In the genomic region with DNA sequence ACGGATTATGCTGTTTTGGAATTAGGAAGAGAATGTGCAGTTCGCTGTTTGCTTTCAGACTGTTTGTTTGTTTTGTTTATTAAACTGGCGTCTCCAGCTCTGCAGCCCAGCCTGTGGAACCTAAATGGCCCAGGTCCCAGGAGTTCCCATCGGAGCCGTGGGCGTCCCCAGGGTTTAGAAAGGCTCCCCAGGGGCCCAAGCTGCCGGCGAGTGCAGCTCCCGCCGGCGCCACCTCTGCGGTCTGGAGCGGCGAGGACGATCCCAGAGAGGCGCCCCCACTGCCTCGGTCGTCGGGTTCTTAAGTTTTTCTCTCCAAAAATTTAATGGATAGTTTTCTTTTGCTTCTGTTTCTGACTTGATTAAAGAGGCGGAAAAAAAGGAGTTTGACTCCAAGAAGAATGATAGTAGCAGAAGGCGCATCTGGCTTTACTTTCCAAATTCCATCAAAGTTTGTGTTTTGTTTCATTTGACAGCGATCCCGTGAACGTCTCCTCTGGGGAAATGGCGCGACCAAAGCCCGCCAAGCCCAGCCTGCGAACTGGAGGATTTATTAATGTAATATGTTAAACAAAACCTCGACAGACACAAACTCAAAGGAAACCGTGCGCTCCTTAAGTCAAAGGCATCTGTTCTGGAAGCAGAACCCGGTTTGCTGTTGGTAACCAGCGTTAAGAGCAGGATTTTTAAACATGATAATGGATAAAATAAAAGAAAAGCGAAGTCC, we compare ENCODE assay signal across 8 cellular contexts. TPM values are rescaled to one million over a fixed set of nuclear protein-coding genes. Genes with fewer than 3 reads are reported as not detected.
DNase-seq lines count a peak whose midpoint lies in the region; ATAC-seq and TF ChIP-seq lines count a peak whose summit lies in the region.

No MANE protein-coding gene starts in this region.

- ATAC-seq in T-cell (replicated peaks in 1 of 4) (no peak), HG02642 (IDR thresholded peaks at IDR 0.05; ENCODE audit: poor library complexity, unreplicated experiment) (no peak), GM19328 (IDR thresholded peaks at IDR 0.05; ENCODE audit: unreplicated experiment) (no peak)

- H3K9me3 Mint-ChIP-seq in T-cell (no peaks in the 10 kb centered on the region), nephron progenitor cell (peaks cover under 1% of the 10 kb centered on the region)

- peaks cover 51% of the 10 kb centered on the region for H3K4me1 ChIP-seq in Karpas-422 (ENCODE audit: low read length)

- no peaks in the 10 kb centered on the region for H3K27me3 ChIP-seq in Karpas-422 (ENCODE audit: low read length)

- H3K4me3 Mint-ChIP-seq in T-cell (peak overlapping the region; percentile 65 to 89 (median 70)), nephron progenitor cell (peak overlapping the region; percentile 88)

- H3K79me2 ChIP-seq in Karpas-422 (ENCODE audit: low read length), result peaks cover 9% of the 10 kb centered on the region

- H3K36me3 ChIP-seq in Karpas-422 (ENCODE audit: insufficient read depth, low read length), result no peaks in the 10 kb centered on the region; the same call in 1 of the 2 replicates

- H3K9ac ChIP-seq in Karpas-422 (ENCODE audit: low read length), result peak overlapping the region; percentile 83

- H3K4me1 Mint-ChIP-seq in T-cell, result peaks cover 0 to 19% (median 11%) of the 10 kb centered on the region in 3 donors
- peaks cover 41% of the 10 kb centered on the region for H3K4me1 Mint-ChIP-seq in nephron progenitor cell

- peak overlapping the region; percentile 99 for H3K4me2 ChIP-seq in Karpas-422 (ENCODE audit: low read depth, low read length, poor library complexity, severe bottlenecking)

- H3K9me3 ChIP-seq in Karpas-422 (ENCODE audit: low read length), result no peaks in the 10 kb centered on the region

- no peak overlapping the region for H3K27ac ChIP-seq in Karpas-422 (ENCODE audit: low read length)

- no peak for TF ChIP-seq CTCF in fibroblast of villous mesenchyme (IDR thresholded peaks at IDR 0.05; ENCODE audit: insufficient read depth, low read depth, low read length)
- no peak for TF ChIP-seq CTCF in nephron progenitor cell (IDR thresholded peaks at IDR 0.05)
- TF ChIP-seq CTCF in GM10266 (IDR thresholded peaks at IDR 0.05; ENCODE audit: control insufficient read depth, insufficient read depth, low read depth, missing control alignments), result no peak

- no peaks in the 10 kb centered on the region for H3K36me3 Mint-ChIP-seq in T-cell
- H3K36me3 Mint-ChIP-seq in nephron progenitor cell (ENCODE audit: low read depth), result no peaks in the 10 kb centered on the region

- peaks cover 4 to 51% of the 10 kb centered on the region in 2 donors for H3K27me3 Mint-ChIP-seq in T-cell
- peaks cover 58% of the 10 kb centered on the region for H3K27me3 Mint-ChIP-seq in nephron progenitor cell (ENCODE audit: low read depth, poor library complexity)

- peaks cover 28% of the 10 kb centered on the region for H4K20me1 ChIP-seq in Karpas-422 (ENCODE audit: insufficient read depth, low read depth, low read length)

- H3K4me3 ChIP-seq in Karpas-422 (ENCODE audit: low read length), result peak overlapping the region; percentile 79
- peak overlapping the region; percentile 76 for H3K4me3 ChIP-seq in fibroblast of villous mesenchyme (ENCODE audit: low read depth, low read length)

- POLR2A ChIA-PET in T-cell (lab: Charles Lee), result no interaction called here

- no peak overlapping the region for H3K27ac Mint-ChIP-seq in T-cell
- peak overlapping the region; percentile 73 for H3K27ac Mint-ChIP-seq in nephron progenitor cell

- peak overlapping the region; percentile 53 for H2AFZ ChIP-seq in Karpas-422 (ENCODE audit: low read length)

- CTCF ChIA-PET in T-cell (lab: Charles Lee), result no interaction called here

- DNase-seq in DMS53 treated with DMSO at 0.1 percent for 48 hours (lab: John Stamatoyannopoulos, UW; ENCODE audit: unreplicated experiment), result peak; percentile 45
- peak; percentile 69 for DNase-seq in Karpas-422
- no peak for DNase-seq in T-cell
- DNase-seq in fibroblast of villous mesenchyme (ENCODE audit: low read depth), result peak; percentile 32
- DNase-seq in nephron progenitor cell, result peak; percentile 59
- no peak for DNase-seq in GM10266 (ENCODE audit: extremely low spot score)

- no peaks in the 10 kb centered on the region for H3K9me2 ChIP-seq in Karpas-422 (replicated peaks; ENCODE audit: insufficient read depth, low read length)

RNA-seq across cellular contexts. Expression of gene FZD1, which starts 0.7 kb away (rescaled TPM):
- total RNA-seq in Karpas-422 (2014; rRNA removed; shearing (Covaris generic); ENCODE audit: low replicate concordance), result 7.9 and 10.0 TPM in 2 replicates
- total RNA-seq in T-cell, result under 1 TPM; 0.07 to 0.47 (median 0.13) TPM
- total RNA-seq in fibroblast of villous mesenchyme, result 5.2 and 9.0 TPM in 2 replicates

Comparison
In these comparisons a context has a peak if more than half of its experiments do, and no peak if none do; other contexts are left out.
1. DNase-seq: peak in DMS53 treated with DMSO at 0.1 percent for 48 hours (single experiment), Karpas-422 (single experiment), fibroblast of villous mesenchyme (single experiment) and nephron progenitor cell (single experiment); none in T-cell (0 of 34) and GM10266 (single experiment).